8 cellular contexts compared by ENCODE assay signal in the genomic region with DNA sequence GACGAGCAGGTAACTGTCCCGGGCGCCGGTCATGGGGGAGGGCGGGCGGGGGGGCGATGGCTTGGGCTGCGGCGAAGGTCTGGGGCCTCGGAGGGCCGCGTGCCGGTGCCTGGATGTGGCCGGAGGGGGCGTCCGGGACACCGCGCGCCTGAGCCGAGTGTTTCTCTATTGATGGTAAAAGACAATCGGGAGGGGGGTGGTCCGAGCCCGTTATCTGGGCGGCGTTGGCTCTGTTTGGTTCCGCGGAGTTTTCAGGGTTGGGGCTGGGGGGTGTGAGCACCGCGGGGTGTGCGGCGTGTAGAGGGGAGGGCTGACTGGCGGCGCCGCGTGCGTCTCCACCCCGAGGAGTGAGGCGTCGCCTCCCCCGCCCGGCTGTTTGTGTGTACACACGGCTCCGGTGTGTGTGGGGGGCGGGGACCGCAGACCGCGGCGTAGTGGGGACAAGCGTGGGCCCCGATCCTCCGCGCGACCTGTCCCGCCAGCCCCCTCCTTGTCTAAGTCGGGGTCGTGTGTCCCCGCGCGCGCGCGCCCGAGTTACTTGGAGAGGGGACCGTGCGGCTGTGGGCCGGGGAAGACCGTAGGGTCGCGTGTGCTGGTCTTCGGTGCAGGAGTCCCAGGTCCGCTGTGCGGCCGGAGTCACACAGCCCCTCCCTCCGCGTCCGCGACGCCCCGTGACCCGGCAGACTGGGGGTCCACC. TPM values are rescaled to one million over a fixed set of nuclear protein-coding genes. Genes with fewer than 3 reads are reported as not detected.
DNase-seq lines count a peak whose midpoint lies in the region; ATAC-seq, FAIRE-seq and TF ChIP-seq lines count a peak whose summit lies in the region.

No MANE protein-coding gene starts in this region.

- peak overlapping the region; percentile 83 to 97 (median 93) for H3K4me3 Mint-ChIP-seq in IgD-negative memory B cell

- intact Hi-C loops in K562 (cut with micrococcal nuclease) = loop anchor here (10.0 kb wide), 1 partner anchor 64 kb away; no protein-coding TSS in a partner anchor

- H3K27me3 ChIP-seq in K562 (ENCODE audit: control insufficient read depth in 2 of 2, insufficient read depth in 2 of 2, low read length in 2 of 2) = no peaks in the 10 kb centered on the region
- no peaks in the 10 kb centered on the region; the same call in 1 of the 2 replicates for H3K27me3 ChIP-seq in iPS DF 6.9 (ENCODE audit: control insufficient read depth, insufficient read depth, low read length)

- no peaks in the 10 kb centered on the region for H4K20me1 ChIP-seq in K562 (replicated peaks; ENCODE audit: control insufficient read depth, insufficient read depth, low read length)

- peak; percentile 71 for ATAC-seq in K562
- no peak for ATAC-seq in GM18520 (IDR thresholded peaks at IDR 0.05; ENCODE audit: unreplicated experiment)

- no peak for TF ChIP-seq EP300 in K562 (IDR thresholded peaks at IDR 0.05; ENCODE audit: low read length)

- peak overlapping the region; percentile 71 to 94 for H3K9ac ChIP-seq in K562 (ENCODE audit: insufficient read depth in 1 of 2, low read depth in 2 of 2, low read length in 2 of 2)

- no peak for TF ChIP-seq RAD21 in K562 (CRISPR knock-in tag; conservative IDR thresholded peaks at IDR 0.05 in 1 of 2, IDR thresholded peaks at IDR 0.05 in 1 of 2)

- H3K9me1 ChIP-seq in K562 (ENCODE audit: control insufficient read depth, insufficient read depth, low read length) = no peaks in the 10 kb centered on the region

- H3K9me3 ChIP-seq in K562 (replicated peaks; ENCODE audit: control insufficient read depth, insufficient read depth, low read depth, low read length) = no peaks in the 10 kb centered on the region
- H3K9me3 ChIP-seq in iPS DF 6.9 (ENCODE audit: control insufficient read depth, insufficient read depth, low read length) = no peaks in the 10 kb centered on the region

- POLR2A ChIA-PET in K562 (lab: Yijun Ruan, JAX) = no interaction called here

- peak overlapping the region; percentile 62 for H3K4me3 ChIP-seq in K562
- H3K4me3 ChIP-seq in iPS DF 6.9 (ENCODE audit: low read length) = peak overlapping the region; percentile 62
- peak overlapping the region; percentile 85 for H3K4me3 ChIP-seq in retinal pigment epithelial cell (ENCODE audit: low read length)

- H3K9me3 Mint-ChIP-seq in IgD-negative memory B cell = no peaks in the 10 kb centered on the region

- no peaks in the 10 kb centered on the region for H3K36me3 ChIP-seq in K562 (ENCODE audit: control insufficient read depth, insufficient read depth, low read length)
- no peaks in the 10 kb centered on the region for H3K36me3 ChIP-seq in iPS DF 6.9 (ENCODE audit: control insufficient read depth, insufficient read depth, low read length)

- no CpG with 5 or more reads among the region's 80 CpGs for WGBS in K562 (ENCODE audit: insufficient coverage, low coverage, missing lambda C conversion rate)
- no CpG with 5 or more reads among the region's 80 CpGs for WGBS in iPS DF 6.9 (ENCODE audit: insufficient coverage, insufficient read length)

- peaks cover 0 to 8% (median 2%) of the 10 kb centered on the region in 3 donors for H3K4me1 Mint-ChIP-seq in IgD-negative memory B cell

- peak overlapping the region; percentile 81 for H2AFZ ChIP-seq in K562 (ENCODE audit: low read depth, low read length)

- no peak overlapping the region for H3K27ac Mint-ChIP-seq in IgD-negative memory B cell

- peak; percentile 6 for FAIRE-seq in K562 (lab: Jason Lieb, UNC)

- CTCF ChIA-PET in K562 (lab: Yijun Ruan, JAX; ENCODE audit: low intra/inter-chr PET ratio) = interaction anchor here (0.6 kb wide), 1 partner anchor 379 kb away, joined by 3 read pairs; no protein-coding TSS in a partner anchor

- DNase-seq in AG20443 (ENCODE audit: low spot score) (peak; percentile 73), GM19240 (ENCODE audit: insufficient read length, low spot score) (peak; percentile 26), T-helper 2 cell (peak in 4 of 5 experiments; percentile 20 to 46 (median 36)), K562 (ENCODE audit: extremely low read depth in 1 of 4, low spot score in 3 of 4) (peak; percentile 70 to 79 (median 72)), iPS DF 6.9 (ENCODE audit: low read depth, low spot score) (no peak), retinal pigment epithelial cell (ENCODE audit: low read depth) (no peak)

- H3K36me3 Mint-ChIP-seq in IgD-negative memory B cell = peaks cover 3% of the 10 kb centered on the region

- in situ Hi-C loops in K562 (cut with MboI) = no loop called here

- no TSS peak for BruUV-seq in K562 (replicated peaks; lab: Mats Ljungman, UMichigan)

- H3K4me1 ChIP-seq in K562 (replicated peaks in 1 of 2; ENCODE audit: control insufficient read depth in 2 of 2, insufficient read depth in 2 of 2, low read length in 2 of 2) = peaks cover 32 to 44% of the 10 kb centered on the region in 2 experiments
- H3K4me1 ChIP-seq in iPS DF 6.9 (ENCODE audit: control insufficient read depth, insufficient read depth, low read length) = peaks cover 16% of the 10 kb centered on the region

- TF ChIP-seq CTCF in K562 (IDR thresholded peaks at IDR 0.05 in 2 of 3, conservative IDR thresholded peaks at IDR 0.05 in 1 of 3; ENCODE audit: insufficient read depth in 2 of 3, low read depth in 1 of 3, low read length in 3 of 3) (0 out of 6 replicates have a peak, but pooled peaks of 2 of the 3 experiments have one; percentile 5 to 21), retinal pigment epithelial cell (conservative IDR thresholded peaks at IDR 0.05; ENCODE audit: low read depth, low read length) (peak; percentile 17)

- peak overlapping the region; percentile 83 for H3K27ac ChIP-seq in K562 (ENCODE audit: extremely low read depth, low read depth, low read length)
- no peak overlapping the region for H3K27ac ChIP-seq in iPS DF 6.9 (ENCODE audit: low read length)

- no peaks in the 10 kb centered on the region for H3K27me3 Mint-ChIP-seq in IgD-negative memory B cell

- no peak for TF ChIP-seq POLR2A in K562 (conservative IDR thresholded peaks at IDR 0.05)

- H3K79me2 ChIP-seq in K562 (ENCODE audit: control insufficient read depth, insufficient read depth, low read length) = peaks cover 24% of the 10 kb centered on the region

- peak overlapping the region; percentile 79 for H3K4me2 ChIP-seq in K562 (ENCODE audit: insufficient read depth, low read length)

TF ChIP-seq in K562, 482 proteins besides CTCF, POLR2A, EP300 and RAD21 (continues in another document):
- no peak for TF ChIP-seq RBM17 (IDR thresholded peaks at IDR 0.05; ENCODE audit: borderline replicate concordance, low read depth, low read length)
- TF ChIP-seq DDX20 (tag; IDR thresholded peaks at IDR 0.05; ENCODE audit: low read depth) = no peak
- TF ChIP-seq ZNF780A (CRISPR knock-in tag; IDR thresholded peaks at IDR 0.05) = no peak
- no peak for TF ChIP-seq BACH1 (tag; IDR thresholded peaks at IDR 0.05)
- no peak for TF ChIP-seq ZNF717 (CRISPR knock-in tag; IDR thresholded peaks at IDR 0.05)
- TF ChIP-seq TEAD1 (CRISPR knock-in tag; IDR thresholded peaks at IDR 0.05) = 0 out of 4 replicates have a peak, but pooled peaks of 1 of the 2 experiments have one; percentile 43
- TF ChIP-seq RBM25 (IDR thresholded peaks at IDR 0.05; ENCODE audit: low read depth, low read length, severe bottlenecking) = no peak
- peak; percentile 16 for TF ChIP-seq KDM5B (IDR thresholded peaks at IDR 0.05; ENCODE audit: insufficient replicate concordance, low read depth, low read length)
- peak; percentile 49; the same call in 1 of the 2 replicates for TF ChIP-seq ZBTB1 (CRISPR knock-in tag; IDR thresholded peaks at IDR 0.05; ENCODE audit: borderline replicate concordance, low read depth)
- no peak for TF ChIP-seq SRSF1 (IDR thresholded peaks at IDR 0.05; ENCODE audit: low read depth, low read length)
- TF ChIP-seq CREB1 (IDR thresholded peaks at IDR 0.05) = no peak
- peak; percentile 31; the same call in 1 of the 2 replicates for TF ChIP-seq CREB1 (CRISPR knock-in tag; IDR thresholded peaks at IDR 0.05)
- TF ChIP-seq GABPB1 (CRISPR knock-in tag; IDR thresholded peaks at IDR 0.05) = peak; percentile 18; the same call in 1 of the 2 replicates
- TF ChIP-seq, protein P1, sequence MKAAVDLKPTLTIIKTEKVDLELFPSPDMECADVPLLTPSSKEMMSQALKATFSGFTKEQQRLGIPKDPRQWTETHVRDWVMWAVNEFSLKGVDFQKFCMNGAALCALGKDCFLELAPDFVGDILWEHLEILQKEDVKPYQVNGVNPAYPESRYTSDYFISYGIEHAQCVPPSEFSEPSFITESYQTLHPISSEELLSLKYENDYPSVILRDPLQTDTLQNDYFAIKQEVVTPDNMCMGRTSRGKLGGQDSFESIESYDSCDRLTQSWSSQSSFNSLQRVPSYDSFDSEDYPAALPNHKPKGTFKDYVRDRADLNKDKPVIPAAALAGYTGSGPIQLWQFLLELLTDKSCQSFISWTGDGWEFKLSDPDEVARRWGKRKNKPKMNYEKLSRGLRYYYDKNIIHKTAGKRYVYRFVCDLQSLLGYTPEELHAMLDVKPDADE (conservative IDR thresholded peaks at IDR 0.05; ENCODE audit: control insufficient read depth, low read depth, low read length) = no peak
- peak; percentile 54; the same call in 1 of the 2 replicates for TF ChIP-seq SMAD4 (CRISPR knock-in tag; conservative IDR thresholded peaks at IDR 0.05)
- peak; percentile 46 to 77; a peak in 3 of 4 replicates for TF ChIP-seq FOXA3 (CRISPR knock-in tag; conservative IDR thresholded peaks at IDR 0.05 in 1 of 2, IDR thresholded peaks at IDR 0.05 in 1 of 2)
- no peak for TF ChIP-seq CHD2 (IDR thresholded peaks at IDR 0.05; ENCODE audit: low read depth, low read length)
- TF ChIP-seq RFX5 (IDR thresholded peaks at IDR 0.05; ENCODE audit: low read depth, low read length) = no peak

RNA-seq across cellular contexts. Expression of a gene that starts 1.6 kb away (rescaled TPM):
- not detected for polyA plus RNA-seq in IgD-negative memory B cell
- 20.1 and 49.3 TPM in 2 replicates for total RNA-seq in K562 (2011; cell fraction: chromatin; rRNA removed; ENCODE audit: low replicate concordance)
- 14.0 and 21.6 TPM in 2 replicates for total RNA-seq in K562 (2011; cell fraction: nucleolus; rRNA removed)
- total RNA-seq in K562 (2011; cell fraction: nucleoplasm; rRNA removed) = 17.9 and 22.7 TPM in 2 replicates
- 2.2 and 6.6 TPM in 2 replicates for total RNA-seq in K562 (2014; rRNA removed)
- total RNA-seq in K562 (2014; rRNA removed; fragmentation: Illumina TruSeq; extraction: Trizol) = 1.5 TPM in 2 replicates
- 2.4 and 3.7 TPM in 2 replicates for total RNA-seq in K562 (2015; rRNA removed; fragmentation: Illumina TruSeq; extraction: Trizol)
- total RNA-seq in K562 (2021) = 8.5 and 11.5 TPM in 2 replicates
- polyA plus RNA-seq in K562 (2011; rRNA removed) = 2.2 and 4.8 TPM in 2 replicates
- polyA plus RNA-seq in K562 (2011; cell fraction: cytosol; rRNA removed) = 1.7 and 2.8 TPM in 2 replicates
- 14.2 and 21.5 TPM in 2 replicates for polyA plus RNA-seq in K562 (2011; cell fraction: nucleus; rRNA removed)
- polyA plus RNA-seq in K562 (2012) = 5.6 and 6.6 TPM in 2 replicates
- polyA plus RNA-seq in K562 (2014; fragmentation: Illumina TruSeq; extraction: Trizol) = 3.9 and 4.2 TPM in 2 replicates
- under 1 TPM; 0.17 to 0.31 TPM for polyA plus RNA-seq in K562 (2014; fragmentation: Nextera tagmentation; extraction: Ambion mirVana)
- polyA plus RNA-seq in K562 (2014; rRNA removed) = 4.1 and 6.0 TPM in 2 replicates
- polyA minus RNA-seq in K562 (2011; rRNA and poly(A)+ RNA removed) = 2.0 and 2.6 TPM in 2 replicates
- polyA minus RNA-seq in K562 (2011; cell fraction: cytosol; rRNA and poly(A)+ RNA removed) = 3.9 and 8.2 TPM in 2 replicates
- polyA minus RNA-seq in K562 (2011; cell fraction: nucleus; rRNA and poly(A)+ RNA removed) = 4.8 and 13.1 TPM in 2 replicates

Comparison
In these comparisons a context has a peak if more than half of its experiments do, and no peak if none do; other contexts are left out.
1. DNase-seq: peak in AG20443 (single experiment), GM19240 (single experiment), T-helper 2 cell (4 of 5) and K562 (4 of 4); none in iPS DF 6.9 (single experiment) and retinal pigment epithelial cell (single experiment).
2. Peak in every context shown above with its lines, with median percentiles within 50 percentile points of each other: H3K4me3 ChIP-seq.